In genomic region chr22:33271390-33272161, GRCh38 we compare ENCODE assay signal across 9 cellular contexts.
A peak's percentile ranks its signal among the peaks of the same experiment; 100 is the strongest.
DNase-seq lines count a peak whose midpoint lies in the region; ATAC-seq, FAIRE-seq and TF ChIP-seq lines count a peak whose summit lies in the region.
"Had no signal": no experiment of that assay in that cellular context is flagged by ENCODE, and none has a peak within 500 bp of the region (broad histone marks: within the 10 kb centered on the region; RNA-seq: fewer than 3 reads in every experiment).

No MANE protein-coding gene starts in this region.

- 21 to 23% (median 22%) methylated on average over 6 of the region's 6 CpGs for WGBS in psoas muscle, 3 donors
- no CpG with 5 or more reads among the region's 6 CpGs for WGBS in H9 (ENCODE audit: extremely low coverage, insufficient read length, low lambda C conversion rate)

- no peak overlapping the region for H3K23ac ChIP-seq in H9 (ENCODE audit: insufficient read length, low read depth, low read length)

- H3K4me3 ChIP-seq in astrocyte (ENCODE audit: insufficient read depth, low read depth, low read length) (no peak overlapping the region), psoas muscle (no peak overlapping the region)

- no peak overlapping the region for H2BK120ac ChIP-seq in H9 (ENCODE audit: low read depth, low read length, poor library complexity, severe bottlenecking)

- TF ChIP-seq CTCF in astrocyte (IDR thresholded peaks at IDR 0.05; ENCODE audit: insufficient read depth, low read depth, low read length) (no peak), psoas muscle (IDR thresholded peaks at IDR 0.05) (no peak), H9 (conservative IDR thresholded peaks at IDR 0.05) (no peak)

- H3K18ac ChIP-seq in H9 (ENCODE audit: insufficient read length, low read depth, low read length) = no peak overlapping the region

- no peak overlapping the region for H3K56ac ChIP-seq in H9 (ENCODE audit: insufficient read length, low read depth, low read length)

- ATAC-seq in GM19328 (IDR thresholded peaks at IDR 0.05; ENCODE audit: unreplicated experiment) (peak; percentile 48), HG03103 (IDR thresholded peaks at IDR 0.05; ENCODE audit: low read depth, unreplicated experiment) (peak; percentile 64), psoas muscle (peak; percentile 80 to 87 (median 82))

- H3K27me3 Mint-ChIP-seq in astrocyte (ENCODE audit: low read depth, unreplicated experiment) (no peaks in the 10 kb centered on the region), H9 (ENCODE audit: low read depth) (peaks cover 3% of the 10 kb centered on the region; the same call in 1 of the 2 replicates)

- H3K27ac Mint-ChIP-seq in astrocyte (ENCODE audit: unreplicated experiment) (no peak overlapping the region), H9 (no peak overlapping the region)

- H3K27me3 ChIP-seq in astrocyte (ENCODE audit: insufficient read depth, low read length) (no peaks in the 10 kb centered on the region), psoas muscle (ENCODE audit: insufficient read depth in 3 of 3, low read length in 2 of 3) (no peaks in the 10 kb centered on the region), H9 (ENCODE audit: insufficient read depth, low read length) (no peaks in the 10 kb centered on the region)

- H3K79me1 ChIP-seq in H9 (ENCODE audit: insufficient read depth, low read depth, low read length, poor library complexity, severe bottlenecking) = no peaks in the 10 kb centered on the region

- intact Hi-C loops in psoas muscle (cut with DNase I) = no loop called here

- no peaks in the 10 kb centered on the region for H3K36me3 ChIP-seq in astrocyte (ENCODE audit: insufficient read depth, low read length)
- H3K36me3 ChIP-seq in psoas muscle (ENCODE audit: insufficient read depth in 1 of 2, low read depth in 1 of 2) = peaks cover 0 to 2% of the 10 kb centered on the region in 2 donors

- H2BK20ac ChIP-seq in H9 (ENCODE audit: low read depth, low read length, poor library complexity, severe bottlenecking) = no peak overlapping the region

- H3K4me3 Mint-ChIP-seq in astrocyte (ENCODE audit: unreplicated experiment) = no peak overlapping the region
- H3K4me3 Mint-ChIP-seq in H9 = no peak overlapping the region

- no peaks in the 10 kb centered on the region for H3K4me1 ChIP-seq in astrocyte (ENCODE audit: insufficient read depth, low read length)
- peaks cover 24% of the 10 kb centered on the region for H3K4me1 ChIP-seq in psoas muscle
- H3K4me1 ChIP-seq in H9 (ENCODE audit: insufficient read depth, low read length) = no peaks in the 10 kb centered on the region

- no peak overlapping the region for H3T11ph ChIP-seq in H9 (ENCODE audit: low read length)

- no peak overlapping the region for H2AK5ac ChIP-seq in H9 (ENCODE audit: insufficient read length, low read length)

- H3K4me2 ChIP-seq in astrocyte (ENCODE audit: low read length) (no peak overlapping the region), H9 (ENCODE audit: insufficient read depth, insufficient read length, low read length) (no peak overlapping the region)
- H3K4me2 ChIP-seq: KMS-11 had no signal

- H3K23me2 ChIP-seq in H9 (ENCODE audit: insufficient read length, low read depth, low read length, poor library complexity, severe bottlenecking) = no peaks in the 10 kb centered on the region

- H4K8ac ChIP-seq in H9 (replicated peaks; ENCODE audit: insufficient read length, low read depth, low read length) = no peak overlapping the region

- no peak overlapping the region for H3K4ac ChIP-seq in H9 (ENCODE audit: low read depth, low read length)

- H2AFZ ChIP-seq in astrocyte (ENCODE audit: low read depth, low read length) = no peak overlapping the region
- no peak overlapping the region for H2AFZ ChIP-seq in H9 (ENCODE audit: low read length)

- peaks cover 14% of the 10 kb centered on the region for H3K36me3 Mint-ChIP-seq in astrocyte (ENCODE audit: low read depth, unreplicated experiment)
- H3K36me3 Mint-ChIP-seq in H9 (ENCODE audit: insufficient read depth in 1 of 3, low read depth in 3 of 3) = peaks cover 0 to 11% (median 5%) of the 10 kb centered on the region in 3 experiments; a peak in 3 of 7 replicates

- no peak overlapping the region for H2BK12ac ChIP-seq in H9 (ENCODE audit: insufficient read length, low read depth, low read length)

- H3K9ac ChIP-seq in astrocyte (ENCODE audit: low read length) (no peak overlapping the region), H9 (ENCODE audit: extremely low read depth, insufficient read length, low read length) (no peak overlapping the region)
- H3K9ac ChIP-seq: KMS-11 had no signal

- no peak overlapping the region for H4K5ac ChIP-seq in H9 (ENCODE audit: insufficient read length, low read depth, low read length)

- H4K20me1 ChIP-seq in astrocyte (ENCODE audit: insufficient read depth, low read length) (no peaks in the 10 kb centered on the region), H9 (ENCODE audit: control insufficient read depth, insufficient read depth, insufficient read length) (no peaks in the 10 kb centered on the region)

- FAIRE-seq in astrocyte (lab: Jason Lieb, UNC) = no peak

- DNase-seq in astrocyte (ENCODE audit: low read depth) (peak; percentile 32), psoas muscle (peak; percentile 56 to 70), cortex of kidney (lab: John Stamatoyannopoulos, UW) (no peak), H9 (no peak)
- no peak for DNase-seq in activated CD4-positive, alpha-beta T cell treated with anti-CD3 and anti-CD28 coated beads for 48 hours
- DNase-seq in activated CD4-positive, alpha-beta T cell treated with anti-CD3 and anti-CD28 coated beads, Interleukin-2, amount 50 U/mL, for 4 hours = no peak

- H3K9me3 ChIP-seq in astrocyte (ENCODE audit: insufficient read depth, low read depth, low read length) (no peaks in the 10 kb centered on the region), psoas muscle (no peaks in the 10 kb centered on the region), H9 (ENCODE audit: control insufficient read depth, low read depth, low read length) (no peaks in the 10 kb centered on the region)

- H2BK15ac ChIP-seq in H9 (ENCODE audit: low read depth, low read length) = no peak overlapping the region

- no peak overlapping the region for H3K27ac ChIP-seq in astrocyte (ENCODE audit: low read depth, low read length)
- H3K27ac ChIP-seq in psoas muscle = no peak overlapping the region
- no peak overlapping the region for H3K27ac ChIP-seq in H9 (ENCODE audit: insufficient read length, low read depth, low read length)
- H3K27ac ChIP-seq: KMS-11 had no signal

- H3K9me3 Mint-ChIP-seq in astrocyte (ENCODE audit: unreplicated experiment) (no peaks in the 10 kb centered on the region), H9 (no peaks in the 10 kb centered on the region)

- H3K14ac ChIP-seq in H9 (ENCODE audit: insufficient read depth, low read length) = no peak overlapping the region

- H3K79me2 ChIP-seq in astrocyte (ENCODE audit: insufficient read depth, low read length) = no peaks in the 10 kb centered on the region
- H3K79me2 ChIP-seq in H9 (ENCODE audit: insufficient read depth, low read length) = no peaks in the 10 kb centered on the region

- H3K4me1 Mint-ChIP-seq in astrocyte (ENCODE audit: low read depth, unreplicated experiment) (no peaks in the 10 kb centered on the region), H9 (peaks cover 0 to 3% of the 10 kb centered on the region in 2 experiments; a peak in 3 of 4 replicates)

- no peak overlapping the region for H4K91ac ChIP-seq in H9 (ENCODE audit: insufficient read length, low read depth, low read length)

- no peak overlapping the region for H2BK5ac ChIP-seq in H9 (ENCODE audit: insufficient read length, low read length)

Comparison
In these comparisons a context has a peak if more than half of its experiments do, and no peak if none do; other contexts are left out.
1. DNase-seq: peak in astrocyte (single experiment) and psoas muscle (2 of 2); none in activated CD4-positive, alpha-beta T cell treated with anti-CD3 and anti-CD28 coated beads for 48 hours (single experiment), cortex of kidney (single experiment), activated CD4-positive, alpha-beta T cell treated with anti-CD3 and anti-CD28 coated beads, Interleukin-2, amount 50 U/mL, for 4 hours (0 of 2) and H9 (single experiment).
2. Peak in every context shown above with its lines, with median percentiles within 50 percentile points of each other: ATAC-seq.